Comparison of ENCODE assay signal across 9 cellular contexts in the genomic region with DNA sequence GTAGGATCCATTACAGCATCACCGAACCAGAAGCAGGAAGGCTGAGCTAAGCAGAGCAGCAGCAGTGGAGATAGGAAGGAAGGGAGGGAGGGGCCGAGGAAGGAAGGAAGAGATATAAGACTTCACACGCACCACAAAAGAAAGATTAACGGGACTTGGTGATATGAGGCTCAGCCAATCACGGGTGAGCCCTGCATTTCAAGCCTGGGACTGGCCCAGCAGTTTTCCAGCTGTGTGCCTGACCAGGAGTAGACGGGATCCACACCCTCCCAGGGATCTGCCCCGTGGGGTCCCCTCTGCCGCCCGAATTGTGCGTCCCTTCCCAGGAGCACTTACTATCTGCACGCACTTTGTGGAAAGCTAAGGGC. TPM values are rescaled to one million over a fixed set of nuclear protein-coding genes. Genes with fewer than 3 reads are reported as not detected.
A peak's percentile ranks its signal among the peaks of the same experiment; 100 is the strongest.
DNase-seq lines count a peak whose midpoint lies in the region; ATAC-seq and TF ChIP-seq lines count a peak whose summit lies in the region.
"Had no signal": no experiment of that assay in that cellular context is flagged by ENCODE, and none has a peak within 500 bp of the region (broad histone marks: within the 10 kb centered on the region; RNA-seq: fewer than 3 reads in every experiment).

No MANE protein-coding gene starts in this region.

- no peak for DNase-seq in activated T-cell treated with anti-CD3 and anti-CD28 coated beads, Interleukin-2, amount 50 U/mL, for 4 hours
- no peak for DNase-seq in activated T-cell treated with anti-CD3 and anti-CD28 coated beads for 4 hours
- no peak for DNase-seq in activated B cell treated with CpG ODN at 0.5 μM for 24 hours
- no peak for DNase-seq in left ventricle myocardium inferior
- DNase-seq in stimulated activated naive CD8-positive, alpha-beta T cell treated with anti-CD3 and anti-CD28 coated beads, Interleukin-15, amount 100 ng/mL, for 72 hours, result no peak
- no peak for DNase-seq in SHP77 treated with DMSO at 0.1 percent for 48 hours (lab: John Stamatoyannopoulos, UW)
- no peak for DNase-seq in superior temporal gyrus (ENCODE audit: extremely low spot score)

- no peaks in the 10 kb centered on the region for H3K27me3 Mint-ChIP-seq in activated T-cell treated with anti-CD3 and anti-CD28 coated beads, Interleukin-2, amount 50 U/mL, for 4 hours (ENCODE audit: low read depth)
- H3K27me3 Mint-ChIP-seq in activated B cell treated with CpG ODN at 0.5 μM for 24 hours, result peaks cover 6% of the 10 kb centered on the region
- H3K27me3 Mint-ChIP-seq in stimulated activated naive CD8-positive, alpha-beta T cell treated with anti-CD3 and anti-CD28 coated beads, Interleukin-15, amount 100 ng/mL, for 72 hours, result no peaks in the 10 kb centered on the region

- H3K27ac Mint-ChIP-seq in activated B cell treated with CpG ODN at 0.5 μM for 24 hours, result no peak overlapping the region
- peak overlapping the region; percentile 77 to 78 for H3K27ac Mint-ChIP-seq in stimulated activated naive CD8-positive, alpha-beta T cell treated with anti-CD3 and anti-CD28 coated beads, Interleukin-15, amount 100 ng/mL, for 72 hours

- H3K9me3 Mint-ChIP-seq in activated T-cell treated with anti-CD3 and anti-CD28 coated beads, Interleukin-2, amount 50 U/mL, for 4 hours, result no peaks in the 10 kb centered on the region
- no peaks in the 10 kb centered on the region for H3K9me3 Mint-ChIP-seq in activated B cell treated with CpG ODN at 0.5 μM for 24 hours
- no peaks in the 10 kb centered on the region for H3K9me3 Mint-ChIP-seq in stimulated activated naive CD8-positive, alpha-beta T cell treated with anti-CD3 and anti-CD28 coated beads, Interleukin-15, amount 100 ng/mL, for 72 hours

- peak overlapping the region; percentile 47 for H3K4me3 ChIP-seq in left ventricle myocardium inferior

- TF ChIP-seq CTCF in activated B cell treated with CpG ODN at 0.5 μM for 24 hours (IDR thresholded peaks at IDR 0.05) (no peak), left ventricle myocardium inferior (IDR thresholded peaks at IDR 0.05; ENCODE audit: borderline replicate concordance) (no peak)

- intact Hi-C loops in activated B cell treated with CpG ODN at 0.5 μM for 24 hours (cut with micrococcal nuclease), result loop anchor here (2.0 kb wide), 1 partner anchor 45 kb away; no protein-coding TSS in a partner anchor
- intact Hi-C loops in left ventricle myocardium inferior (cut with micrococcal nuclease), result no loop called here

- peaks cover 49% of the 10 kb centered on the region for H3K4me1 Mint-ChIP-seq in activated T-cell treated with anti-CD3 and anti-CD28 coated beads, Interleukin-2, amount 50 U/mL, for 4 hours (ENCODE audit: low read depth)
- peaks cover 18% of the 10 kb centered on the region for H3K4me1 Mint-ChIP-seq in activated B cell treated with CpG ODN at 0.5 μM for 24 hours
- H3K4me1 Mint-ChIP-seq in stimulated activated naive CD8-positive, alpha-beta T cell treated with anti-CD3 and anti-CD28 coated beads, Interleukin-15, amount 100 ng/mL, for 72 hours, result peaks cover 61% of the 10 kb centered on the region

- POLR2A ChIA-PET in activated B cell treated with CpG ODN at 0.5 μM for 24 hours (lab: Charles Lee), result no interaction called here

- peaks cover 67% of the 10 kb centered on the region for H3K4me1 ChIP-seq in left ventricle myocardium inferior

- peak; percentile 25 to 36 for ATAC-seq in activated T-cell treated with anti-CD3 and anti-CD28 coated beads, Interleukin-2, amount 50 U/mL, for 4 hours
- ATAC-seq in activated B cell treated with CpG ODN at 0.5 μM for 24 hours (ENCODE audit: low read depth) (no peak), HG02840 (IDR thresholded peaks at IDR 0.05; ENCODE audit: low FRiP score, unreplicated experiment) (no peak)
- ATAC-seq in stimulated activated naive CD8-positive, alpha-beta T cell treated with anti-CD3 and anti-CD28 coated beads, Interleukin-15, amount 100 ng/mL, for 72 hours, result peak; percentile 19

- H3K4me3 Mint-ChIP-seq in activated T-cell treated with anti-CD3 and anti-CD28 coated beads, Interleukin-2, amount 50 U/mL, for 4 hours, result peak overlapping the region; percentile 79
- peak overlapping the region; percentile 52 for H3K4me3 Mint-ChIP-seq in activated B cell treated with CpG ODN at 0.5 μM for 24 hours
- H3K4me3 Mint-ChIP-seq in stimulated activated naive CD8-positive, alpha-beta T cell treated with anti-CD3 and anti-CD28 coated beads, Interleukin-15, amount 100 ng/mL, for 72 hours, result peak overlapping the region; percentile 76 to 90

- peaks cover 2% of the 10 kb centered on the region for H3K36me3 Mint-ChIP-seq in activated T-cell treated with anti-CD3 and anti-CD28 coated beads, Interleukin-2, amount 50 U/mL, for 4 hours (ENCODE audit: insufficient read depth)
- no peaks in the 10 kb centered on the region for H3K36me3 Mint-ChIP-seq in activated B cell treated with CpG ODN at 0.5 μM for 24 hours (ENCODE audit: low read depth)

- H3K36me3 ChIP-seq in left ventricle myocardium inferior, result peaks cover 4% of the 10 kb centered on the region

- CTCF ChIA-PET in activated B cell treated with CpG ODN at 0.5 μM for 24 hours (lab: Charles Lee), result interaction anchor here (1.5 to 3.2 kb wide), 3 partner anchors 10 to 46 kb away, joined by 5 to 12 read pairs (median 7); no protein-coding TSS in a partner anchor

- peaks cover 7% of the 10 kb centered on the region for H3K27me3 ChIP-seq in left ventricle myocardium inferior (ENCODE audit: low read depth)

- H3K9me3 ChIP-seq in left ventricle myocardium inferior (replicated peaks), result no peaks in the 10 kb centered on the region

- H3K27ac ChIP-seq in left ventricle myocardium inferior (replicated peaks), result peak overlapping the region; percentile 79

RNA-seq across cellular contexts. Expression of a gene that starts 16.2 kb away (rescaled TPM):
- total RNA-seq in activated T-cell treated with anti-CD3 and anti-CD28 coated beads, Interleukin-2, amount 50 U/mL, for 4 hours, result 1 to 10 TPM; 5.8 to 7.3 (median 6.7) TPM
- 1.8 and 2.3 TPM in 2 replicates for total RNA-seq in activated B cell treated with CpG ODN at 0.5 μM for 24 hours
- not detected for total RNA-seq in left ventricle myocardium inferior
- total RNA-seq: skeletal muscle tissue had no signal

RNA-seq across cellular contexts. Expression of a gene that starts 17.3 kb away (rescaled TPM):
- total RNA-seq in activated T-cell treated with anti-CD3 and anti-CD28 coated beads, Interleukin-2, amount 50 U/mL, for 4 hours, result 1 to 10 TPM; 5.3 to 9.2 (median 8.2) TPM
- total RNA-seq in activated B cell treated with CpG ODN at 0.5 μM for 24 hours (0.10 and 0.22 TPM in 2 replicates), left ventricle myocardium inferior (12.6 TPM)

RNA-seq across cellular contexts. Expression of a gene that starts 20.1 kb away (rescaled TPM):
- 10 to 100 TPM; 48.1 to 54.6 (median 48.5) TPM for total RNA-seq in activated T-cell treated with anti-CD3 and anti-CD28 coated beads, Interleukin-2, amount 50 U/mL, for 4 hours
- 38.9 and 46.5 TPM in 2 replicates for total RNA-seq in activated B cell treated with CpG ODN at 0.5 μM for 24 hours
- total RNA-seq in left ventricle myocardium inferior, result 28.3 TPM

RNA-seq across cellular contexts. Expression of a gene that starts 30.0 kb away (rescaled TPM):
- total RNA-seq in activated T-cell treated with anti-CD3 and anti-CD28 coated beads, Interleukin-2, amount 50 U/mL, for 4 hours, result under 1 TPM; 0.49 to 0.71 (median 0.66) TPM
- 0.12 and 0.29 TPM in 2 replicates for total RNA-seq in activated B cell treated with CpG ODN at 0.5 μM for 24 hours
- total RNA-seq in left ventricle myocardium inferior, result 94.1 TPM

RNA-seq across cellular contexts. Expression of a gene that starts 40.2 kb away (rescaled TPM):
- total RNA-seq in activated T-cell treated with anti-CD3 and anti-CD28 coated beads, Interleukin-2, amount 50 U/mL, for 4 hours, result 1 to 10 TPM; 2.4 to 3.4 (median 3.3) TPM
- 1.2 TPM in 2 replicates for total RNA-seq in activated B cell treated with CpG ODN at 0.5 μM for 24 hours
- 5.3 TPM for total RNA-seq in left ventricle myocardium inferior
- total RNA-seq: skeletal muscle tissue had no signal

Comparison
In these comparisons a context has a peak if more than half of its experiments do, and no peak if none do; other contexts are left out.
1. ATAC-seq: peak in activated T-cell treated with anti-CD3 and anti-CD28 coated beads, Interleukin-2, amount 50 U/mL, for 4 hours (2 of 2) and stimulated activated naive CD8-positive, alpha-beta T cell treated with anti-CD3 and anti-CD28 coated beads, Interleukin-15, amount 100 ng/mL, for 72 hours (single experiment); none in activated B cell treated with CpG ODN at 0.5 μM for 24 hours (single experiment) and HG02840 (single experiment).
2. Peak in every context shown above with its lines, with median percentiles within 50 percentile points of each other: H3K4me3 Mint-ChIP-seq.